Comparison of ENCODE assay signal across 18 cellular contexts in genomic region chr4:70061980-70062379, GRCh38. TPM values are rescaled to one million over a fixed set of nuclear protein-coding genes. Genes with fewer than 3 reads are reported as not detected.
DNase-seq lines count a peak whose midpoint lies in the region; ATAC-seq lines count a peak whose summit lies in the region.
"Had no signal": no experiment of that assay in that cellular context is flagged by ENCODE, and none has a peak within 500 bp of the region (broad histone marks: within the 10 kb centered on the region; RNA-seq: fewer than 3 reads in every experiment).

No MANE protein-coding gene starts in this region.

- ATAC-seq in GM18508 (IDR thresholded peaks at IDR 0.05; ENCODE audit: insufficient read depth, unreplicated experiment) (peak; percentile 99), GM19467 (IDR thresholded peaks at IDR 0.05; ENCODE audit: unreplicated experiment) (peak; percentile 96), HG02840 (IDR thresholded peaks at IDR 0.05; ENCODE audit: low FRiP score, unreplicated experiment) (peak; percentile 71), HG03354 (IDR thresholded peaks at IDR 0.05; ENCODE audit: poor library complexity, severe bottlenecking, unreplicated experiment) (peak; percentile 95)
- ATAC-seq in activated CD4-positive, alpha-beta T cell treated with anti-CD3 and anti-CD28 coated beads for 36 hours = no peak

- DNase-seq in stimulated activated CD4-positive, alpha-beta T cell treated with anti-CD3 and anti-CD28 coated beads, Interleukin-4, amount 100 ng/mL, for 24 hours = no peak
- DNase-seq in epidermal melanocyte (ENCODE audit: insufficient read length, low spot score) (no peak), SK-N-DZ (ENCODE audit: low spot score) (no peak)
- no peak for DNase-seq in activated CD4-positive, alpha-beta T cell treated with anti-CD3 and anti-CD28 coated beads for 36 hours
- DNase-seq: activated naive CD4-positive, alpha-beta T cell; DMS 273 treated with DMSO at 0.1 percent for 48 hours; KBM-7; kidney glomerular epithelial cell; NCI-H187 treated with DMSO at 0.1 percent for 48 hours; NCI-H774; Right ventricle myocardium superior had no signal

- H3K36me3 Mint-ChIP-seq in activated CD4-positive, alpha-beta T cell treated with anti-CD3 and anti-CD28 coated beads for 36 hours (ENCODE audit: low read depth) = no peaks in the 10 kb centered on the region

- no peaks in the 10 kb centered on the region for H3K27me3 Mint-ChIP-seq in activated CD4-positive, alpha-beta T cell treated with anti-CD3 and anti-CD28 coated beads for 36 hours

- intact Hi-C loops in activated CD4-positive, alpha-beta T cell treated with anti-CD3 and anti-CD28 coated beads for 36 hours (cut with DNase I, micrococcal nuclease) = no loop called here

- no peak overlapping the region for H3K27ac Mint-ChIP-seq in activated CD4-positive, alpha-beta T cell treated with anti-CD3 and anti-CD28 coated beads for 36 hours

- no peaks in the 10 kb centered on the region for H3K9me3 Mint-ChIP-seq in activated CD4-positive, alpha-beta T cell treated with anti-CD3 and anti-CD28 coated beads for 36 hours (ENCODE audit: low read depth)

- CTCF ChIA-PET in activated CD4-positive, alpha-beta T cell treated with anti-CD3 and anti-CD28 coated beads for 36 hours (lab: Charles Lee) = interaction anchor here (0.7 kb wide), 1 partner anchor 9 kb away, joined by 3 read pairs; no protein-coding TSS in a partner anchor

- H3K4me1 Mint-ChIP-seq in activated CD4-positive, alpha-beta T cell treated with anti-CD3 and anti-CD28 coated beads for 36 hours = no peaks in the 10 kb centered on the region

- no peak overlapping the region for H3K4me3 Mint-ChIP-seq in activated CD4-positive, alpha-beta T cell treated with anti-CD3 and anti-CD28 coated beads for 36 hours

- POLR2A ChIA-PET in activated CD4-positive, alpha-beta T cell treated with anti-CD3 and anti-CD28 coated beads for 36 hours (lab: Charles Lee) = no interaction called here

RNA-seq across cellular contexts. Expression of gene HTN1, which starts 11.7 kb away (rescaled TPM):
- polyA plus RNA-seq in SK-N-DZ (2014; cell fraction: cytosol; rRNA removed) = not detected in 2 replicates
- polyA plus RNA-seq in SK-N-DZ (2014; cell fraction: nucleus; rRNA removed) = not detected in 2 replicates
- total RNA-seq in activated CD4-positive, alpha-beta T cell treated with anti-CD3 and anti-CD28 coated beads for 36 hours = not detected
- total RNA-seq: activated CD8-positive, alpha-beta memory T cell treated with anti-CD3 and anti-CD28 coated beads for 36 hours; bronchial epithelial cell; Right ventricle myocardium superior had no signal
- polyA plus RNA-seq: AG04450 had no signal

RNA-seq across cellular contexts. Expression of gene HTN3, which starts 33.7 kb away (rescaled TPM):
- not detected in 2 replicates for polyA plus RNA-seq in SK-N-DZ (2014; cell fraction: cytosol; rRNA removed)
- not detected in 2 replicates for polyA plus RNA-seq in SK-N-DZ (2014; cell fraction: nucleus; rRNA removed)
- total RNA-seq in activated CD4-positive, alpha-beta T cell treated with anti-CD3 and anti-CD28 coated beads for 36 hours = not detected
- total RNA-seq: activated CD8-positive, alpha-beta memory T cell treated with anti-CD3 and anti-CD28 coated beads for 36 hours; bronchial epithelial cell; Right ventricle myocardium superior had no signal
- polyA plus RNA-seq: AG04450 had no signal
